Comparison of ENCODE assay signal across 1 cellular context in the genomic region with DNA sequence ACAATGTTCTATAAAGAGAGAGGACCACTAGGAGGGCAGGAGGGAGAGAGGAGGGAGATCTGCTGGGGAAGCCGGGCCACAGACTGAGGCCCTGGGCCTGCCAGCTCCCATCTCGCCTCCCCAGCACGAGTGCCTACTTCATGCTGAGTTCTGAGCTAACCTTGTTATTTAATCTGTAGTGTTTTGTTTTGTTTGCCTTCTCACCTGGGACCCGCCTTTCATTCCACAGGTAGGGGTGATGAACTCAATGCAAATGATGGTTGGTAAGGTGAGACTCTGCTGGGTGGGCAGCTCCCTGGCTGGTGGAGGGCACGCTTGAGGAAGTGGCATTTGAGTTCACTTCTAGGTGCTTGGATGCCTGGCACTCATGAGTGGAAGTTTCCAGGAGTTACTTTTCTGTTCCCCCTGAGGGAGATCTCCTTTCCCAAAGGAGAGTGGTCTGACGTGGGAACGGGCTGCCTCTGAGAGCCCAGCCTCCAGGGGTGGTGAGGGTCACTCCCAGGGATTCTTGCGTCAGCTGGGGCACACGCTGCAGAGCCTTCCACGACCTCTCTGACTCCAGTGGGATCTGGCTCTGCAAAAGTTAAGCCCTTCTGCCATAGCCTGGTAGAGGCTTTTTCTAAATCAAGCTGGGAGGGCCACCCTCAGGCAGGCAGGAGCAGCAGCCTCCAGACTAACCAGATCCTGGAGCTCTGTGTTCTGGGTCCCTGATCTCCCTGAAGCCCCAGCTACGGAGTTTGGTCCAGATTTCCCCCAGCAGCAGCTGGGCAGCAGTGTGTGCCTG.
TF ChIP-seq lines count a peak whose summit lies in the region.

No MANE protein-coding gene starts in this region.

TF ChIP-seq in K562, 482 proteins besides CTCF, POLR2A, EP300 and RAD21:
- TF ChIP-seq EZH2 (IDR thresholded peaks at IDR 0.05; ENCODE audit: borderline replicate concordance, low read depth, low read length): no peak
- TF ChIP-seq RUNX1 (IDR thresholded peaks at IDR 0.05; ENCODE audit: low read depth): no peak
- TF ChIP-seq GTF2F1 (IDR thresholded peaks at IDR 0.05; ENCODE audit: low read depth, low read length): no peak
- TF ChIP-seq, protein P1, sequence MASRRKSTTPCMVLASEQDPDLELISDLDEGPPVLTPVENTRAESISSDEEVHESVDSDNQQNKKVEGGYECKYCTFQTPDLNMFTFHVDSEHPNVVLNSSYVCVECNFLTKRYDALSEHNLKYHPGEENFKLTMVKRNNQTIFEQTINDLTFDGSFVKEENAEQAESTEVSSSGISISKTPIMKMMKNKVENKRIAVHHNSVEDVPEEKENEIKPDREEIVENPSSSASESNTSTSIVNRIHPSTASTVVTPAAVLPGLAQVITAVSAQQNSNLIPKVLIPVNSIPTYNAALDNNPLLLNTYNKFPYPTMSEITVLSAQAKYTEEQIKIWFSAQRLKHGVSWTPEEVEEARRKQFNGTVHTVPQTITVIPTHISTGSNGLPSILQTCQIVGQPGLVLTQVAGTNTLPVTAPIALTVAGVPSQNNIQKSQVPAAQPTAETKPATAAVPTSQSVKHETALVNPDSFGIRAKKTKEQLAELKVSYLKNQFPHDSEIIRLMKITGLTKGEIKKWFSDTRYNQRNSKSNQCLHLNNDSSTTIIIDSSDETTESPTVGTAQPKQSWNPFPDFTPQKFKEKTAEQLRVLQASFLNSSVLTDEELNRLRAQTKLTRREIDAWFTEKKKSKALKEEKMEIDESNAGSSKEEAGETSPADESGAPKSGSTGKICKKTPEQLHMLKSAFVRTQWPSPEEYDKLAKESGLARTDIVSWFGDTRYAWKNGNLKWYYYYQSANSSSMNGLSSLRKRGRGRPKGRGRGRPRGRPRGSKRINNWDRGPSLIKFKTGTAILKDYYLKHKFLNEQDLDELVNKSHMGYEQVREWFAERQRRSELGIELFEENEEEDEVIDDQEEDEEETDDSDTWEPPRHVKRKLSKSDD (conservative IDR thresholded peaks at IDR 0.05; ENCODE audit: low read length): no peak
- TF ChIP-seq ZFP1 (CRISPR knock-in tag; IDR thresholded peaks at IDR 0.05): no peak
- TF ChIP-seq JUND (IDR thresholded peaks at IDR 0.05; ENCODE audit: borderline replicate concordance, low read depth, low read length): no peak
- no peak for TF ChIP-seq JUND (tag; IDR thresholded peaks at IDR 0.05; ENCODE audit: borderline replicate concordance, low read depth, low read length)
- TF ChIP-seq, protein P2, sequence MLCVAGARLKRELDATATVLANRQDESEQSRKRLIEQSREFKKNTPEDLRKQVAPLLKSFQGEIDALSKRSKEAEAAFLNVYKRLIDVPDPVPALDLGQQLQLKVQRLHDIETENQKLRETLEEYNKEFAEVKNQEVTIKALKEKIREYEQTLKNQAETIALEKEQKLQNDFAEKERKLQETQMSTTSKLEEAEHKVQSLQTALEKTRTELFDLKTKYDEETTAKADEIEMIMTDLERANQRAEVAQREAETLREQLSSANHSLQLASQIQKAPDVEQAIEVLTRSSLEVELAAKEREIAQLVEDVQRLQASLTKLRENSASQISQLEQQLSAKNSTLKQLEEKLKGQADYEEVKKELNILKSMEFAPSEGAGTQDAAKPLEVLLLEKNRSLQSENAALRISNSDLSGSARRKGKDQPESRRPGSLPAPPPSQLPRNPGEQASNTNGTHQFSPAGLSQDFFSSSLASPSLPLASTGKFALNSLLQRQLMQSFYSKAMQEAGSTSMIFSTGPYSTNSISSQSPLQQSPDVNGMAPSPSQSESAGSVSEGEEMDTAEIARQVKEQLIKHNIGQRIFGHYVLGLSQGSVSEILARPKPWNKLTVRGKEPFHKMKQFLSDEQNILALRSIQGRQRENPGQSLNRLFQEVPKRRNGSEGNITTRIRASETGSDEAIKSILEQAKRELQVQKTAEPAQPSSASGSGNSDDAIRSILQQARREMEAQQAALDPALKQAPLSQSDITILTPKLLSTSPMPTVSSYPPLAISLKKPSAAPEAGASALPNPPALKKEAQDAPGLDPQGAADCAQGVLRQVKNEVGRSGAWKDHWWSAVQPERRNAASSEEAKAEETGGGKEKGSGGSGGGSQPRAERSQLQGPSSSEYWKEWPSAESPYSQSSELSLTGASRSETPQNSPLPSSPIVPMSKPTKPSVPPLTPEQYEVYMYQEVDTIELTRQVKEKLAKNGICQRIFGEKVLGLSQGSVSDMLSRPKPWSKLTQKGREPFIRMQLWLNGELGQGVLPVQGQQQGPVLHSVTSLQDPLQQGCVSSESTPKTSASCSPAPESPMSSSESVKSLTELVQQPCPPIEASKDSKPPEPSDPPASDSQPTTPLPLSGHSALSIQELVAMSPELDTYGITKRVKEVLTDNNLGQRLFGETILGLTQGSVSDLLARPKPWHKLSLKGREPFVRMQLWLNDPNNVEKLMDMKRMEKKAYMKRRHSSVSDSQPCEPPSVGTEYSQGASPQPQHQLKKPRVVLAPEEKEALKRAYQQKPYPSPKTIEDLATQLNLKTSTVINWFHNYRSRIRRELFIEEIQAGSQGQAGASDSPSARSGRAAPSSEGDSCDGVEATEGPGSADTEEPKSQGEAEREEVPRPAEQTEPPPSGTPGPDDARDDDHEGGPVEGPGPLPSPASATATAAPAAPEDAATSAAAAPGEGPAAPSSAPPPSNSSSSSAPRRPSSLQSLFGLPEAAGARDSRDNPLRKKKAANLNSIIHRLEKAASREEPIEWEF (CRISPR knock-in tag; IDR thresholded peaks at IDR 0.05): no peak
- no peak for TF ChIP-seq ZNF431 (CRISPR knock-in tag; IDR thresholded peaks at IDR 0.05)
- TF ChIP-seq, protein P3, sequence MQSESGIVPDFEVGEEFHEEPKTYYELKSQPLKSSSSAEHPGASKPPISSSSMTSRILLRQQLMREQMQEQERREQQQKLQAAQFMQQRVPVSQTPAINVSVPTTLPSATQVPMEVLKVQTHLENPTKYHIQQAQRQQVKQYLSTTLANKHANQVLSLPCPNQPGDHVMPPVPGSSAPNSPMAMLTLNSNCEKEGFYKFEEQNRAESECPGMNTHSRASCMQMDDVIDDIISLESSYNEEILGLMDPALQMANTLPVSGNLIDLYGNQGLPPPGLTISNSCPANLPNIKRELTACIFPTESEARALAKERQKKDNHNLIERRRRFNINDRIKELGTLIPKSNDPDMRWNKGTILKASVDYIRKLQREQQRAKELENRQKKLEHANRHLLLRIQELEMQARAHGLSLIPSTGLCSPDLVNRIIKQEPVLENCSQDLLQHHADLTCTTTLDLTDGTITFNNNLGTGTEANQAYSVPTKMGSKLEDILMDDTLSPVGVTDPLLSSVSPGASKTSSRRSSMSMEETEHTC (IDR thresholded peaks at IDR 0.05): no peak
